In the genomic region with DNA sequence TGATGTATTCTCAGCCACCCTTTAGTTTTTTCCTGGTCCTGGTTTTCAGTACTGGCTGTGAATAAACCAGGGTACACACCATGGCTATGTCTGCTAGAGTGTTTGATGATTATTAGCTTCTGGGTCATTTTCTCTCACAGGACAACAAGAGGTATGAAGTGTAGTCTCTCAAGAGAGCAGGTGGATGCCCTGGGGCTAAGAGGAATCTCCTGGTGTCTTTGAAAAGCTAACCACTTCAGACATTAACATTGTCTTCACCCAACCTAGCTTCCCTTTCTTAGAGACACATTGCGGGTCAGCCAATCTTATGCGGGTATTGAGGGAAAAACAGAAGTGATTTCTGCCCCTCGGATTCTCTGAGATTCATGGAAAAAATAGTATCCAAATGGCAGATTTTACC, we compare ENCODE assay signal across 1 cellular context.
TF ChIP-seq lines count a peak whose summit lies in the region.

No MANE protein-coding gene starts in this region.

TF ChIP-seq in WTC11, 78 proteins besides CTCF, POLR2A, EP300 and RAD21 (continued from another document):
- TF ChIP-seq PREB (CRISPR knock-in tag; IDR thresholded peaks at IDR 0.05; ENCODE audit: borderline replicate concordance) = no peak
